In the genomic region with DNA sequence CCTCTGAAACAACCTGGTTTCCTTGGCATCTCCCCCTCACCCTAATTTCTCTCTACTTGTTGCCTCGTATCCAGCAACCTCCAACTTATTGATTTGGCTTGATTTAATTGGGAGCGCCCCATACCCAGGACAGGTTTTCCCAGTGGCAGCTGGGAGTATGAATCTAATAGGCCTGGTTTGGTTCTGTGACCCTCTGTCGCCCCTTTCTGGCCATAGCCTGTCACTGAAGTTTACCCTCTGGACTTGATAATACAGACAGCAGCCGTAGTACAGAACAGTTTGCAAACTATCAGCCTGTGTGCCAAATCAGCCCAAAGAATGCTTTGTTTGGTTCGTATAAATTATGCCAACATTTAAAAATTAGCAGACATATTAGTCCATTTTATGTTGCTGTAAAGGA, we compare ENCODE assay signal across 9 cellular contexts.
A peak's percentile ranks its signal among the peaks of the same experiment; 100 is the strongest.
DNase-seq lines count a peak whose midpoint lies in the region; ATAC-seq and TF ChIP-seq lines count a peak whose summit lies in the region.
"Had no signal": no experiment of that assay in that cellular context is flagged by ENCODE, and none has a peak within 500 bp of the region (broad histone marks: within the 10 kb centered on the region; RNA-seq: fewer than 3 reads in every experiment).

No MANE protein-coding gene starts in this region.

- TF ChIP-seq RAD21 in HCT116 (IDR thresholded peaks at IDR 0.05; ENCODE audit: low read depth): peak; percentile 66

- H3K27me3 Mint-ChIP-seq in nephron progenitor cell (ENCODE audit: low read depth, poor library complexity): no peaks in the 10 kb centered on the region
- peaks cover 0 to 2% (median 0%) of the 10 kb centered on the region in 3 donors for H3K27me3 Mint-ChIP-seq in immature natural killer cell (ENCODE audit: low read depth in 3 of 3)
- peaks cover 0 to 2% (median 0%) of the 10 kb centered on the region in 5 donors for H3K27me3 Mint-ChIP-seq in naive thymus-derived CD8-positive, alpha-beta T cell
- H3K27me3 Mint-ChIP-seq: IgD-negative memory B cell had no signal

- no peak for TF ChIP-seq POLR2A in HCT116 (IDR thresholded peaks at IDR 0.05; ENCODE audit: borderline replicate concordance, extremely low read depth, insufficient read depth, insufficient read length)

- H3K27ac Mint-ChIP-seq in nephron progenitor cell (no peak overlapping the region), immature natural killer cell (no peak overlapping the region)
- no peak overlapping the region for H3K27ac Mint-ChIP-seq in naive thymus-derived CD8-positive, alpha-beta T cell
- H3K27ac Mint-ChIP-seq: IgD-negative memory B cell had no signal

- intact Hi-C loops in HCT116 (cut with micrococcal nuclease): loop anchor here (1.0 to 10.0 kb wide), 3 partner anchors 110 to 410 kb away; no protein-coding TSS in a partner anchor

- H3K27ac ChIP-seq in DOHH2 (ENCODE audit: low read depth, low read length) (no peak overlapping the region), HCT116 (ENCODE audit: low read depth, low read length) (no peak overlapping the region)

- H3K4me1 ChIP-seq in DOHH2 (ENCODE audit: control insufficient read depth, low read length) (no peaks in the 10 kb centered on the region), HCT116 (ENCODE audit: control insufficient read depth in 1 of 2, insufficient read depth in 2 of 2, low read length in 2 of 2) (no peaks in the 10 kb centered on the region)

- DNase-seq in HCT116 (ENCODE audit: low read depth, low spot score) (peak; percentile 27), NCI-H2081 (lab: John Stamatoyannopoulos, UW) (peak; percentile 67 to 79), cerebellar cortex (ENCODE audit: low spot score) (peak; percentile 34), nephron progenitor cell (peak; percentile 49), immature natural killer cell (no peak)
- no peak for DNase-seq in naive thymus-derived CD8-positive, alpha-beta T cell

- BruUV-seq in HCT116 (replicated peaks; lab: Mats Ljungman, UMichigan): no TSS peak

- H3K9me2 ChIP-seq in DOHH2 (replicated peaks; ENCODE audit: control insufficient read depth, low read length) (no peaks in the 10 kb centered on the region), HCT116 (ENCODE audit: insufficient read depth) (no peaks in the 10 kb centered on the region)

- H2AFZ ChIP-seq in HCT116 (ENCODE audit: low read depth, low read length, poor library complexity, severe bottlenecking): no peak overlapping the region

- H3K9ac ChIP-seq in HCT116 (ENCODE audit: low read length): no peak overlapping the region

- H3K4me1 Mint-ChIP-seq in nephron progenitor cell: peaks cover 12% of the 10 kb centered on the region
- H3K4me1 Mint-ChIP-seq in immature natural killer cell: no peaks in the 10 kb centered on the region
- H3K4me1 Mint-ChIP-seq in naive thymus-derived CD8-positive, alpha-beta T cell: no peaks in the 10 kb centered on the region
- H3K4me1 Mint-ChIP-seq: IgD-negative memory B cell had no signal

- RAD21 ChIA-PET in HCT116 (lab: Charles Lee; ENCODE audit: low non-redundant PET in 1 of 2, low total read pairs in 2 of 2, uncharacterized antibody in 2 of 2, unreplicated experiment in 2 of 2): interaction anchor here in 1 of 2 experiments (1.3 kb wide), 1 partner anchor 410 kb away, joined by 3 read pairs; no protein-coding TSS in a partner anchor

- H3K4me3 ChIP-seq in DOHH2 (ENCODE audit: low read length): no peak overlapping the region
- H3K4me3 ChIP-seq in HCT116 (replicated peaks in 1 of 2; ENCODE audit: low read depth in 1 of 2, low read length in 2 of 2): no peak overlapping the region

- H3K9me3 ChIP-seq in DOHH2 (ENCODE audit: control insufficient read depth, insufficient read depth, low read length) (no peaks in the 10 kb centered on the region), HCT116 (ENCODE audit: control insufficient read depth in 1 of 2, insufficient read depth in 1 of 2, low read depth in 1 of 2, low read length in 2 of 2) (no peaks in the 10 kb centered on the region)

- H4K20me1 ChIP-seq in DOHH2 (ENCODE audit: control insufficient read depth, insufficient read depth, low read depth, low read length) (no peaks in the 10 kb centered on the region), HCT116 (ENCODE audit: insufficient read depth) (no peaks in the 10 kb centered on the region)

- H3K9me3 Mint-ChIP-seq in nephron progenitor cell (no peaks in the 10 kb centered on the region), immature natural killer cell (peaks cover 0 to 12% (median 1%) of the 10 kb centered on the region in 6 donors)
- H3K9me3 Mint-ChIP-seq in naive thymus-derived CD8-positive, alpha-beta T cell: peaks cover 0 to 2% (median 0%) of the 10 kb centered on the region in 9 donors
- H3K9me3 Mint-ChIP-seq: IgD-negative memory B cell had no signal

- CTCF ChIA-PET in HCT116 (lab: Charles Lee): interaction anchor here (0.6 to 3.2 kb wide), 8 partner anchors 9 to 409 kb away, joined by 3 to 33 read pairs (median 4); no protein-coding TSS in a partner anchor

- ATAC-seq in HCT116 (peak; percentile 95), HG03135 (IDR thresholded peaks at IDR 0.05; ENCODE audit: unreplicated experiment) (no peak)
- no peak for ATAC-seq in naive thymus-derived CD8-positive, alpha-beta T cell

- TF ChIP-seq CTCF in DOHH2 (IDR thresholded peaks at IDR 0.05; ENCODE audit: low read depth, low read length, poor library complexity, severe bottlenecking): peak; percentile 35
- peak; percentile 57 to 67 (median 66); a peak in 5 of 6 replicates for TF ChIP-seq CTCF in HCT116 (IDR thresholded peaks at IDR 0.05 in 2 of 3, conservative IDR thresholded peaks at IDR 0.05 in 1 of 3; ENCODE audit: borderline replicate concordance in 1 of 3, insufficient read depth in 1 of 3, low read depth in 2 of 3, low read length in 2 of 3)
- TF ChIP-seq CTCF in nephron progenitor cell (IDR thresholded peaks at IDR 0.05): peak; percentile 57

- H3K4me3 Mint-ChIP-seq in nephron progenitor cell (no peak overlapping the region), immature natural killer cell (no peak overlapping the region)
- no peak overlapping the region for H3K4me3 Mint-ChIP-seq in naive thymus-derived CD8-positive, alpha-beta T cell
- H3K4me3 Mint-ChIP-seq: IgD-negative memory B cell had no signal

- H3K27me3 ChIP-seq in DOHH2 (ENCODE audit: control insufficient read depth, low read length) (no peaks in the 10 kb centered on the region), HCT116 (ENCODE audit: insufficient read depth, low read length) (peaks cover 24% of the 10 kb centered on the region)

- H3K4me2 ChIP-seq in DOHH2 (ENCODE audit: low read length) (no peak overlapping the region), HCT116 (ENCODE audit: low read length) (no peak overlapping the region)

- no peaks in the 10 kb centered on the region for H3F3A ChIP-seq in DOHH2 (ENCODE audit: control insufficient read depth, insufficient read depth)

- POLR2A ChIA-PET in HCT116 (lab: Charles Lee): no interaction called here
- POLR2A ChIA-PET in naive thymus-derived CD8-positive, alpha-beta T cell (lab: Charles Lee): no interaction called here

- H3K36me3 Mint-ChIP-seq in nephron progenitor cell (ENCODE audit: low read depth) (no peaks in the 10 kb centered on the region), immature natural killer cell (no peaks in the 10 kb centered on the region)
- no peaks in the 10 kb centered on the region for H3K36me3 Mint-ChIP-seq in naive thymus-derived CD8-positive, alpha-beta T cell
- H3K36me3 Mint-ChIP-seq: IgD-negative memory B cell had no signal

- H3K36me3 ChIP-seq in DOHH2 (ENCODE audit: control insufficient read depth, low read length): no peaks in the 10 kb centered on the region
- H3K36me3 ChIP-seq in HCT116 (ENCODE audit: control insufficient read depth in 1 of 2, insufficient read depth in 2 of 2, low read length in 2 of 2): no peaks in the 10 kb centered on the region

- H3K79me2 ChIP-seq in DOHH2 (ENCODE audit: control insufficient read depth, low read length) (no peaks in the 10 kb centered on the region), HCT116 (ENCODE audit: insufficient read depth, low read length) (no peaks in the 10 kb centered on the region)

TF ChIP-seq in HCT116, 20 proteins besides CTCF, POLR2A, EP300 and RAD21:
- TF ChIP-seq EZH2 (IDR thresholded peaks at IDR 0.05): no peak
- no peak for TF ChIP-seq SRF (IDR thresholded peaks at IDR 0.05; ENCODE audit: low read depth)
- TF ChIP-seq JUND (IDR thresholded peaks at IDR 0.05): no peak
- no peak for TF ChIP-seq YY1 (IDR thresholded peaks at IDR 0.05; ENCODE audit: extremely low read depth, insufficient replicate concordance, low read depth, low read length)
- no peak for TF ChIP-seq EZH2phosphoT487 (IDR thresholded peaks at IDR 0.05; ENCODE audit: borderline replicate concordance)
- no peak for TF ChIP-seq ZFX (IDR thresholded peaks at IDR 0.05)
- no peak for TF ChIP-seq POLR2AphosphoS5 (IDR thresholded peaks at IDR 0.05; ENCODE audit: low read depth, low read length)
- no peak for TF ChIP-seq SP1 (IDR thresholded peaks at IDR 0.05; ENCODE audit: low read depth)
- TF ChIP-seq FOSL1 (IDR thresholded peaks at IDR 0.05; ENCODE audit: low read depth): no peak
- TF ChIP-seq, protein P1, sequence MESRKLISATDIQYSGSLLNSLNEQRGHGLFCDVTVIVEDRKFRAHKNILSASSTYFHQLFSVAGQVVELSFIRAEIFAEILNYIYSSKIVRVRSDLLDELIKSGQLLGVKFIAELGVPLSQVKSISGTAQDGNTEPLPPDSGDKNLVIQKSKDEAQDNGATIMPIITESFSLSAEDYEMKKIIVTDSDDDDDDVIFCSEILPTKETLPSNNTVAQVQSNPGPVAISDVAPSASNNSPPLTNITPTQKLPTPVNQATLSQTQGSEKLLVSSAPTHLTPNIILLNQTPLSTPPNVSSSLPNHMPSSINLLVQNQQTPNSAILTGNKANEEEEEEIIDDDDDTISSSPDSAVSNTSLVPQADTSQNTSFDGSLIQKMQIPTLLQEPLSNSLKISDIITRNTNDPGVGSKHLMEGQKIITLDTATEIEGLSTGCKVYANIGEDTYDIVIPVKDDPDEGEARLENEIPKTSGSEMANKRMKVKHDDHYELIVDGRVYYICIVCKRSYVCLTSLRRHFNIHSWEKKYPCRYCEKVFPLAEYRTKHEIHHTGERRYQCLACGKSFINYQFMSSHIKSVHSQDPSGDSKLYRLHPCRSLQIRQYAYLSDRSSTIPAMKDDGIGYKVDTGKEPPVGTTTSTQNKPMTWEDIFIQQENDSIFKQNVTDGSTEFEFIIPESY (IDR thresholded peaks at IDR 0.05; ENCODE audit: extremely low read depth, insufficient replicate concordance, low read length): no peak
- no peak for TF ChIP-seq SIN3A (IDR thresholded peaks at IDR 0.05; ENCODE audit: low read depth)
- TF ChIP-seq CBX3 (IDR thresholded peaks at IDR 0.05; ENCODE audit: low read depth): no peak
- no peak for TF ChIP-seq ZNF274 (IDR thresholded peaks at IDR 0.05; ENCODE audit: low read depth, low read length)
- no peak for TF ChIP-seq TCF7L2 (IDR thresholded peaks at IDR 0.05; ENCODE audit: borderline replicate concordance, extremely low read depth, insufficient read depth, insufficient read length)
- no peak for TF ChIP-seq MAX (IDR thresholded peaks at IDR 0.05)
TF ChIP-seq in HCT116: peak in this region for 0.

Comparison
In these comparisons a context has a peak if more than half of its experiments do, and no peak if none do; other contexts are left out.
1. DNase-seq: peak in HCT116 (single experiment), NCI-H2081 (2 of 2), cerebellar cortex (single experiment) and nephron progenitor cell (single experiment); none in immature natural killer cell (0 of 3) and naive thymus-derived CD8-positive, alpha-beta T cell (0 of 10).
2. Peak in every context shown above with its lines, with median percentiles within 50 percentile points of each other: CTCF ChIP-seq.